1 cellular context compared by ENCODE assay signal in the genomic region with DNA sequence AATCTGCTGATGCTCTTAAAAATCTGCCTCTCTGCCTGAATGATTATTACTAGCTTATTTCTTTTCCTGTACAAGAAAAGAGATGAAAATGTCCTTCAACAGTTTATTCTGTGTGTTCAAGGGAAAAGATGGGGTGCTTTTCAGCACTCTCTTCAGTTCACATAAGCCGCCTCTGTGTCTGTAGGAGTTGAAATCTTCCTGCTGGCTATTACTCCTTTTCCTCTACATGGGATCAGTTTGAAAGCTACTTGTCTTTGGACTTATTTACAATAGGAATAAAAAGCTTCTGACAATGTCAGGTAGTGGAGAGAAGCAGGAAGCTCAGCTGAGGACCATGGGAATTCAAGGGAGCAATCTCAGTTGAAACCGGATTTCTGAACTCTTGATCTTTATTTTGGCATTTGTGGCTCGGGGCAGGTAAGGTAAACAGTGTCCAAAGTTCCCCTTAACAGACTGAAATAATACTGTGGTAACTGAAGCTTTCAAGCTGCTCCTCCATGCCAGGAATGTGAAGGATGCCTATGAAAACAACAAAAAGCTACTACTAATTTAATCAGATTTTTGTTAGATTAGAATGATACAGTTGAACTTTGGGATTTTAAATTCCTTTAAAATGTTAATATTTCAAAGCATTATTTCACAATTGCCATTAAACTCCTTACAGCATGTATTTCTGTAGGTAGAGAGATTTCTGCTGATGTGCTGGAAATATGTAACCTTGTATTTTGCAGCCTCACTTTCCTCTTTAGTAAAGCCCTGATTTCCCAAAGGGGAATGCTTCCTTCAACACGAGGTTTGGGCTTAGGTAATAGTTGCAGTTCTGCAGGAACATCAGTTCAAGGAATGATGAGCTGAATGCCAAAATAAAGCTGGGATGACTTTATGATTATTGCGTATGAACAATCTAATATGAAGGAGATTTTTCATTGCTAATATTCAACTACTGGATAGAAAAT.
TF ChIP-seq lines count a peak whose summit lies in the region.

No MANE protein-coding gene starts in this region.

TF ChIP-seq in HepG2, 621 proteins besides CTCF, POLR2A, EP300 and RAD21 (continued from another document and continues in another):
- TF ChIP-seq CCAR2 (optimal IDR thresholded peaks at IDR 0.05; ENCODE audit: low read depth, low read length): no peak
- TF ChIP-seq MATR3 (CRISPR knock-in tag; IDR thresholded peaks at IDR 0.05): no peak
- no peak for TF ChIP-seq SALL2 (CRISPR knock-in tag; IDR thresholded peaks at IDR 0.05)
- TF ChIP-seq ZNF788 (CRISPR knock-in tag; IDR thresholded peaks at IDR 0.05; ENCODE audit: borderline replicate concordance): no peak; the same call in 1 of the 2 replicates
- no peak for TF ChIP-seq MTA1 (CRISPR knock-in tag; IDR thresholded peaks at IDR 0.05; ENCODE audit: borderline replicate concordance)
- TF ChIP-seq ZNF253 (CRISPR knock-in tag; IDR thresholded peaks at IDR 0.05; ENCODE audit: borderline replicate concordance): no peak
- no peak for TF ChIP-seq NR3C1 (CRISPR knock-in tag; IDR thresholded peaks at IDR 0.05)
- no peak for TF ChIP-seq XRCC5 (optimal IDR thresholded peaks at IDR 0.05; ENCODE audit: low read length)
- no peak for TF ChIP-seq MXI1 (IDR thresholded peaks at IDR 0.05; ENCODE audit: borderline replicate concordance, low read depth, low read length)
- no peak for TF ChIP-seq NFE2L2 (IDR thresholded peaks at IDR 0.05; ENCODE audit: low read length)
- TF ChIP-seq ZBTB20 (CRISPR knock-in tag; IDR thresholded peaks at IDR 0.05; ENCODE audit: borderline replicate concordance, low read depth): no peak
- TF ChIP-seq ZNF674 (CRISPR knock-in tag; IDR thresholded peaks at IDR 0.05; ENCODE audit: low read depth): no peak
- no peak for TF ChIP-seq NFIB (CRISPR knock-in tag; IDR thresholded peaks at IDR 0.05; ENCODE audit: borderline replicate concordance)
- TF ChIP-seq, protein P1, sequence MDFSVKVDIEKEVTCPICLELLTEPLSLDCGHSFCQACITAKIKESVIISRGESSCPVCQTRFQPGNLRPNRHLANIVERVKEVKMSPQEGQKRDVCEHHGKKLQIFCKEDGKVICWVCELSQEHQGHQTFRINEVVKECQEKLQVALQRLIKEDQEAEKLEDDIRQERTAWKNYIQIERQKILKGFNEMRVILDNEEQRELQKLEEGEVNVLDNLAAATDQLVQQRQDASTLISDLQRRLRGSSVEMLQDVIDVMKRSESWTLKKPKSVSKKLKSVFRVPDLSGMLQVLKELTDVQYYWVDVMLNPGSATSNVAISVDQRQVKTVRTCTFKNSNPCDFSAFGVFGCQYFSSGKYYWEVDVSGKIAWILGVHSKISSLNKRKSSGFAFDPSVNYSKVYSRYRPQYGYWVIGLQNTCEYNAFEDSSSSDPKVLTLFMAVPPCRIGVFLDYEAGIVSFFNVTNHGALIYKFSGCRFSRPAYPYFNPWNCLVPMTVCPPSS (IDR thresholded peaks at IDR 0.05): no peak
- TF ChIP-seq, protein P2, sequence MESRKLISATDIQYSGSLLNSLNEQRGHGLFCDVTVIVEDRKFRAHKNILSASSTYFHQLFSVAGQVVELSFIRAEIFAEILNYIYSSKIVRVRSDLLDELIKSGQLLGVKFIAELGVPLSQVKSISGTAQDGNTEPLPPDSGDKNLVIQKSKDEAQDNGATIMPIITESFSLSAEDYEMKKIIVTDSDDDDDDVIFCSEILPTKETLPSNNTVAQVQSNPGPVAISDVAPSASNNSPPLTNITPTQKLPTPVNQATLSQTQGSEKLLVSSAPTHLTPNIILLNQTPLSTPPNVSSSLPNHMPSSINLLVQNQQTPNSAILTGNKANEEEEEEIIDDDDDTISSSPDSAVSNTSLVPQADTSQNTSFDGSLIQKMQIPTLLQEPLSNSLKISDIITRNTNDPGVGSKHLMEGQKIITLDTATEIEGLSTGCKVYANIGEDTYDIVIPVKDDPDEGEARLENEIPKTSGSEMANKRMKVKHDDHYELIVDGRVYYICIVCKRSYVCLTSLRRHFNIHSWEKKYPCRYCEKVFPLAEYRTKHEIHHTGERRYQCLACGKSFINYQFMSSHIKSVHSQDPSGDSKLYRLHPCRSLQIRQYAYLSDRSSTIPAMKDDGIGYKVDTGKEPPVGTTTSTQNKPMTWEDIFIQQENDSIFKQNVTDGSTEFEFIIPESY (CRISPR knock-in tag; IDR thresholded peaks at IDR 0.05): no peak
- TF ChIP-seq ZFP1 (CRISPR knock-in tag; IDR thresholded peaks at IDR 0.05): no peak
- no peak for TF ChIP-seq ZBTB3 (CRISPR knock-in tag; IDR thresholded peaks at IDR 0.05; ENCODE audit: borderline replicate concordance, low read depth)
- no peak for TF ChIP-seq SNAI1 (CRISPR knock-in tag; IDR thresholded peaks at IDR 0.05; ENCODE audit: borderline replicate concordance)
- no peak for TF ChIP-seq ZNF570 (CRISPR knock-in tag; IDR thresholded peaks at IDR 0.05; ENCODE audit: borderline replicate concordance)
- TF ChIP-seq KDM5A (IDR thresholded peaks at IDR 0.05; ENCODE audit: borderline replicate concordance, low read length): no peak
- TF ChIP-seq KLF9 (CRISPR knock-in tag; IDR thresholded peaks at IDR 0.05; ENCODE audit: low read depth): no peak
- TF ChIP-seq HES4 (CRISPR knock-in tag; IDR thresholded peaks at IDR 0.05; ENCODE audit: borderline replicate concordance): no peak
- TF ChIP-seq ZSCAN31 (CRISPR knock-in tag; IDR thresholded peaks at IDR 0.05; ENCODE audit: low read depth): no peak
- no peak for TF ChIP-seq ATF7-NPFF (CRISPR knock-in tag; IDR thresholded peaks at IDR 0.05; ENCODE audit: low read depth)
- no peak for TF ChIP-seq ZBTB1 (CRISPR knock-in tag; IDR thresholded peaks at IDR 0.05; ENCODE audit: borderline replicate concordance)
- TF ChIP-seq GABPB1 (CRISPR knock-in tag; IDR thresholded peaks at IDR 0.05): no peak
- TF ChIP-seq NFE2L1 (CRISPR knock-in tag; IDR thresholded peaks at IDR 0.05; ENCODE audit: borderline replicate concordance): no peak
- TF ChIP-seq ZNF101 (CRISPR knock-in tag; IDR thresholded peaks at IDR 0.05; ENCODE audit: borderline replicate concordance, low read depth): no peak
- TF ChIP-seq HDAC6 (IDR thresholded peaks at IDR 0.05; ENCODE audit: low read depth, low read length): no peak
- TF ChIP-seq BRF2 (CRISPR knock-in tag; IDR thresholded peaks at IDR 0.05): no peak
- no peak for TF ChIP-seq JUN (CRISPR knock-in tag; IDR thresholded peaks at IDR 0.05)
- TF ChIP-seq, protein P3, sequence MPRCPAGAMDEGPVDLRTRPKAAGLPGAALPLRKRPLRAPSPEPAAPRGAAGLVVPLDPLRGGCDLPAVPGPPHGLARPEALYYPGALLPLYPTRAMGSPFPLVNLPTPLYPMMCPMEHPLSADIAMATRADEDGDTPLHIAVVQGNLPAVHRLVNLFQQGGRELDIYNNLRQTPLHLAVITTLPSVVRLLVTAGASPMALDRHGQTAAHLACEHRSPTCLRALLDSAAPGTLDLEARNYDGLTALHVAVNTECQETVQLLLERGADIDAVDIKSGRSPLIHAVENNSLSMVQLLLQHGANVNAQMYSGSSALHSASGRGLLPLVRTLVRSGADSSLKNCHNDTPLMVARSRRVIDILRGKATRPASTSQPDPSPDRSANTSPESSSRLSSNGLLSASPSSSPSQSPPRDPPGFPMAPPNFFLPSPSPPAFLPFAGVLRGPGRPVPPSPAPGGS (CRISPR knock-in tag; IDR thresholded peaks at IDR 0.05): no peak
- no peak for TF ChIP-seq TCF7L2 (IDR thresholded peaks at IDR 0.05; ENCODE audit: low read depth, low read length)
- TF ChIP-seq ZNF232 (CRISPR knock-in tag; IDR thresholded peaks at IDR 0.05; ENCODE audit: borderline replicate concordance): no peak
- TF ChIP-seq, protein P4, sequence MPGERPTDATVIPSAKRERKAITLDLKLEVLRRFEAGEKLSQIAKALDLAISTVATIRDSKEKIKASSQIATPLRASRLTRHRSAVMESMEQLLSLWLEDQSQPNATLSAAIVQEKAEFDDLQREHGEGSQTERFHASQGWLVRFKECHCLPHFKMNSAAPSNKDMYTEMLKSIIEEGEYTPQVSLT (CRISPR knock-in tag; IDR thresholded peaks at IDR 0.05; ENCODE audit: borderline replicate concordance, low read depth): no peak
- no peak for TF ChIP-seq SATB2 (CRISPR knock-in tag; IDR thresholded peaks at IDR 0.05)
- TF ChIP-seq ZBTB7B (CRISPR knock-in tag; IDR thresholded peaks at IDR 0.05): no peak
- TF ChIP-seq MXD1 (CRISPR knock-in tag; IDR thresholded peaks at IDR 0.05): no peak
- TF ChIP-seq ZSCAN21 (CRISPR knock-in tag; IDR thresholded peaks at IDR 0.05; ENCODE audit: borderline replicate concordance): no peak
- TF ChIP-seq ZNF367 (CRISPR knock-in tag; IDR thresholded peaks at IDR 0.05; ENCODE audit: borderline replicate concordance): no peak
- TF ChIP-seq ZNF354B (CRISPR knock-in tag; IDR thresholded peaks at IDR 0.05): no peak
- TF ChIP-seq ZNF274 (CRISPR knock-in tag; IDR thresholded peaks at IDR 0.05): no peak
- TF ChIP-seq THRA (CRISPR knock-in tag; IDR thresholded peaks at IDR 0.05; ENCODE audit: borderline replicate concordance): peak; percentile 92
- peak; percentile 94 for TF ChIP-seq ARID5B (CRISPR knock-in tag; IDR thresholded peaks at IDR 0.05)
- TF ChIP-seq SMAD1 (CRISPR knock-in tag; IDR thresholded peaks at IDR 0.05; ENCODE audit: borderline replicate concordance, low read depth): no peak
- TF ChIP-seq, protein P5, sequence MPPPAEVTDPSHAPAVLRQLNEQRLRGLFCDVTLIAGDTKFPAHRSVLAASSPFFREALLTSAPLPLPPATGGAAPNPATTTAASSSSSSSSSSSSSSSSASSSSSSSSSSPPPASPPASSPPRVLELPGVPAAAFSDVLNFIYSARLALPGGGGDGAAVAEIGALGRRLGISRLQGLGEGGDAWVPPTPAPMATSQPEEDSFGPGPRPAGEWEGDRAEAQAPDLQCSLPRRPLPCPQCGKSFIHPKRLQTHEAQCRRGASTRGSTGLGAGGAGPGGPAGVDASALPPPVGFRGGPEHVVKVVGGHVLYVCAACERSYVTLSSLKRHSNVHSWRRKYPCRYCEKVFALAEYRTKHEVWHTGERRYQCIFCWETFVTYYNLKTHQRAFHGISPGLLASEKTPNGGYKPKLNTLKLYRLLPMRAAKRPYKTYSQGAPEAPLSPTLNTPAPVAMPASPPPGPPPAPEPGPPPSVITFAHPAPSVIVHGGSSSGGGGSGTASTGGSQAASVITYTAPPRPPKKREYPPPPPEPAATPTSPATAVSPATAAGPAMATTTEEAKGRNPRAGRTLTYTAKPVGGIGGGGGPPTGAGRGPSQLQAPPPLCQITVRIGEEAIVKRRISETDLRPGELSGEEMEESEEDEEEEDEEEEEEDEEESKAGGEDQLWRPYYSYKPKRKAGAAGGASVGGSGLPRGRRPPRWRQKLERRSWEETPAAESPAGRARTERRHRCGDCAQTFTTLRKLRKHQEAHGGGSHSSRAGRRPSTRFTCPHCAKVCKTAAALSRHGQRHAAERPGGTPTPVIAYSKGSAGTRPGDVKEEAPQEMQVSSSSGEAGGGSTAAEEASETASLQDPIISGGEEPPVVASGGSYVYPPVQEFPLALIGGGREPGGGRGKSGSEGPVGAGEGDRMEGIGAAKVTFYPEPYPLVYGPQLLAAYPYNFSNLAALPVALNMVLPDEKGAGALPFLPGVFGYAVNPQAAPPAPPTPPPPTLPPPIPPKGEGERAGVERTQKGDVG (CRISPR knock-in tag; IDR thresholded peaks at IDR 0.05; ENCODE audit: borderline replicate concordance): no peak
- TF ChIP-seq ARNT2 (CRISPR knock-in tag; IDR thresholded peaks at IDR 0.05; ENCODE audit: low read depth): no peak
- TF ChIP-seq FLYWCH1 (CRISPR knock-in tag; IDR thresholded peaks at IDR 0.05): no peak
- TF ChIP-seq KDM1A (CRISPR knock-in tag; IDR thresholded peaks at IDR 0.05): no peak
- TF ChIP-seq POLR2AphosphoS5 (IDR thresholded peaks at IDR 0.05; ENCODE audit: low read depth, low read length): no peak
- TF ChIP-seq ZNF652 (CRISPR knock-in tag; IDR thresholded peaks at IDR 0.05; ENCODE audit: borderline replicate concordance, low read depth): no peak
